8 cellular contexts compared by ENCODE assay signal in the genomic region with DNA sequence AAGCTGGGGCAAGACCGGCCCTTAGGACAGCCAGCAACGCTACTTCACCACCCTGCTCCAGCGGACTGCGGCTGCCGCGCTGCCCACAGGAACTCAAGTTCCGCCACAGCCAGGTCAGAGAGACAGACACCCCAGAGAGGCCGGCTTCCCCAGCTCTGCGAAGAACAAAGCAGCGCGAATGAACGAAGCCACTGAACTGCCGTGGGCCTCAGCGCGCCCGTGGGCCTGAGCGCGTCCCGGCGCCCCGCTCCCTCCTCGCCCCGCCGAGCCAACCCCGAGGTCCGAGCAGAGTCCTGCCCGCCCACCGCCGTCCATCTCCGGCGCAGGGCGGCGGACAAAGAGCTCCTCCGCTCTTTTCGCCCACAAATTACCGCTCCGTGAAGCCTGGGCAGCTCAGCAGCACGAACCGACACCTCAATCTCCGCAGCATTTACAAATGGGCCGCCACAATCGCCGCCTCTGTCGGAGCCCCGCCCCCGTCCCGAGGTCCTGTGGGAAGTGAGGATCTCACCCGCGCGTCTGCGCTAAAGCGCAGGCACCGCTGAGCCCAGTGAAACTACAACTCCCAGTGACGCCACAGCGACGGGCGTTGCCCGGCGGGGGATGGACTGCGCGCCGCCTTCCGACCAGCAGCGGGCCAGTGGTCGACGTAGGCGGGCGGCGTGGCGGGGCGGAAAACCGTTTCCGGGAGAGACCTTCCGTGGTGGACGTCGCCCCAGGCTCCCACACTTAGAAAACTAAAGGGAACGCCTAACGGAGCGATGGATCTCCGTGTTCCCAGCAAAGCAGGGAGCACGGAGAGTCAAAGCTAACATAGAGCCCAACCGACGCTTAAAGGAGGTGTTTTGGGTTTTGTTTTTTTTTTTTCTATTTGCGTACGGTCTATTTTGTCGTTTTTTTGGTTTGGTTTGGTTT.
DNase-seq lines count a peak whose midpoint lies in the region; ATAC-seq lines count a peak whose summit lies in the region.

No MANE protein-coding gene starts in this region.

- peak; percentile 68 for DNase-seq in CMK (ENCODE audit: low read depth)
- peak; percentile 72 for DNase-seq in HPDE6-E6E7 (ENCODE audit: extremely low spot score)
- peak; percentile 39 for DNase-seq in NK-92 (lab: John Stamatoyannopoulos, UW; ENCODE audit: unreplicated experiment)
- peak; percentile 96 for DNase-seq in activated CD8-positive, alpha-beta memory T cell treated with anti-CD3 and anti-CD28 coated beads for 24 hours
- peak; percentile 86 for DNase-seq in effector CD8-positive, alpha-beta T cell (lab: John Stamatoyannopoulos, UW)
- peak; percentile 98 to 99 for DNase-seq in lung microvascular endothelial cell (ENCODE audit: low read depth in 2 of 2)
- DNase-seq in stimulated activated CD4-positive, alpha-beta T cell treated with anti-CD3 and anti-CD28 coated beads, TNF-alpha, amount 100 ng/mL, for 4 hours (ENCODE audit: low read depth in 3 of 3), result peak; percentile 83 to 86 (median 84)

- peak; percentile 94 for ATAC-seq in GM19467 (IDR thresholded peaks at IDR 0.05; ENCODE audit: unreplicated experiment)

Comparison
In these comparisons a context has a peak if more than half of its experiments do, and no peak if none do; other contexts are left out.
1. Peak in every context shown above with its lines: DNase-seq and ATAC-seq.
2. DNase-seq: peak in every context shown above with its lines; median percentile 98 in lung microvascular endothelial cell; 96 in activated CD8-positive, alpha-beta memory T cell treated with anti-CD3 and anti-CD28 coated beads for 24 hours; 86 in effector CD8-positive, alpha-beta T cell; 84 in stimulated activated CD4-positive, alpha-beta T cell treated with anti-CD3 and anti-CD28 coated beads, TNF-alpha, amount 100 ng/mL, for 4 hours; 72 in HPDE6-E6E7; 68 in CMK; 39 in NK-92.